Comparison of ENCODE assay signal across 15 cellular contexts in the genomic region with DNA sequence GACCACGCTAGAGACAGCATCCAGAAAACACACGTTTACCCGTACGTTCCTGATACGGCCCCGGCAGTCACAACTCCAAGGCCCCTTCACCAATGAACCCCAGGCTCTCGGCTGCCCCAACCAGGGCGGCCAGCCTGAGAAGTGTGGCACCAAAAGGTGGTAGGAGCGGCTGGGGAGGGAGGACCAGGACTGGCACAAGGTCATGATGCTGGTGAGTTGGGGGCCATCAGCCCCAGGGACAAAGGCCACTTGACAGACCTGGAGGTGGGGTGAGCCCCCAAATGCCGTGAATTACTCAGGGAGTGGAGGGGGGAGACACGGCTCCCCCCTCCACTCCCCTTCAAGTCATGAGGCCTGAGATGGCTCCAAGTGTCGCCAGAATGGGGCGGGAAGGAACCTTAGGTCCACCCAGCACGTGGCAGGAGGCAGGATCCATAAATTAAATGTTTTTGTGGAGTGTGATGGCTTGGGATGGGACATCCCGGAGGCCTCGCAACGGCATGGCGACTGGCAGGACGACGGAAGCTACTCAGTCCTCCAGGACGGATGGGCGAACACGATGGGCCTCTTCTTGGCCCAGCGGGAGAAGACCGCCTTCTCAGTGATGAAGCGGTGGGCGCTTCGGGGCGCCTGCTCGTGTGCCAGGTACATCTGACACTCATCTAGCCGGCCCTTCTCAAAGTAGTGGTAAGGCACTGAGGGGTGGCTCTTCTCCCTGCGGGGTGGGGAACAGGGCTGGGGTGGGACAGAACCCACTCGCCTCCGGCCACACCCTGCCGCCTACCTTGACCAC. TPM values are rescaled to one million over a fixed set of nuclear protein-coding genes. Genes with fewer than 3 reads are reported as not detected.
DNase-seq lines count a peak whose midpoint lies in the region; ATAC-seq and TF ChIP-seq lines count a peak whose summit lies in the region.
"Had no signal": no experiment of that assay in that cellular context is flagged by ENCODE, and none has a peak within 500 bp of the region (broad histone marks: within the 10 kb centered on the region; RNA-seq: fewer than 3 reads in every experiment).

No MANE protein-coding gene starts in this region.

- peak overlapping the region; percentile 52 for H3K27ac Mint-ChIP-seq in stimulated activated naive CD8-positive, alpha-beta T cell treated with anti-CD3 and anti-CD28 coated beads, Interleukin-15, Interleukin-2, amounts not matched to agents 100 ng/mL and 50 ng/mL, for 24 hours
- H3K27ac Mint-ChIP-seq in activated naive CD8-positive, alpha-beta T cell treated with anti-CD3 and anti-CD28 coated beads for 36 hours, result peak overlapping the region; percentile 69
- peak overlapping the region; percentile 88 to 100 (median 100) for H3K27ac Mint-ChIP-seq in naive thymus-derived CD8-positive, alpha-beta T cell

- no peak overlapping the region for H3K4me3 ChIP-seq in vagina
- H3K4me3 ChIP-seq: gastrocnemius medialis, SJCRH30 had no signal

- no peak for TF ChIP-seq POLR2A in vagina (IDR thresholded peaks at IDR 0.05)

- intact Hi-C loops in vagina (cut with DNase I), result no loop called here
- intact Hi-C loops in sciatic nerve (cut with DNase I), result no loop called here

- H3K4me1 ChIP-seq in vagina, result peaks cover 45% of the 10 kb centered on the region

- no peak overlapping the region for H3K4me3 Mint-ChIP-seq in stimulated activated naive CD8-positive, alpha-beta T cell treated with anti-CD3 and anti-CD28 coated beads, Interleukin-15, Interleukin-2, amounts not matched to agents 100 ng/mL and 50 ng/mL, for 24 hours
- H3K4me3 Mint-ChIP-seq in activated naive CD8-positive, alpha-beta T cell treated with anti-CD3 and anti-CD28 coated beads for 36 hours, result no peak overlapping the region
- peak overlapping the region in 1 of 10 donors; percentile 16 for H3K4me3 Mint-ChIP-seq in naive thymus-derived CD8-positive, alpha-beta T cell

- peaks cover 27% of the 10 kb centered on the region for H3K36me3 Mint-ChIP-seq in stimulated activated naive CD8-positive, alpha-beta T cell treated with anti-CD3 and anti-CD28 coated beads, Interleukin-15, Interleukin-2, amounts not matched to agents 100 ng/mL and 50 ng/mL, for 24 hours (ENCODE audit: low read depth)
- H3K36me3 Mint-ChIP-seq in activated naive CD8-positive, alpha-beta T cell treated with anti-CD3 and anti-CD28 coated beads for 36 hours, result peaks cover 33% of the 10 kb centered on the region
- peaks cover 5 to 35% (median 7%) of the 10 kb centered on the region in 3 donors for H3K36me3 Mint-ChIP-seq in naive thymus-derived CD8-positive, alpha-beta T cell

- peak overlapping the region; percentile 85 for H3K27ac ChIP-seq in vagina
- H3K27ac ChIP-seq: SJCRH30 had no signal

- no peaks in the 10 kb centered on the region for H3K27me3 ChIP-seq in vagina
- H3K27me3 ChIP-seq: gastrocnemius medialis, SJCRH30 had no signal

- peaks cover 0 to 19% of the 10 kb centered on the region in 2 donors for H3K36me3 ChIP-seq in vagina

- no peaks in the 10 kb centered on the region for H3K9me3 Mint-ChIP-seq in stimulated activated naive CD8-positive, alpha-beta T cell treated with anti-CD3 and anti-CD28 coated beads, Interleukin-15, Interleukin-2, amounts not matched to agents 100 ng/mL and 50 ng/mL, for 24 hours
- no peaks in the 10 kb centered on the region for H3K9me3 Mint-ChIP-seq in activated naive CD8-positive, alpha-beta T cell treated with anti-CD3 and anti-CD28 coated beads for 36 hours
- H3K9me3 Mint-ChIP-seq in naive thymus-derived CD8-positive, alpha-beta T cell, result no peaks in the 10 kb centered on the region

- DNase-seq in stimulated activated naive CD8-positive, alpha-beta T cell treated with anti-CD3 and anti-CD28 coated beads, Interleukin-15, Interleukin-2, amounts not matched to agents 100 U/mL and 50 U/mL, for 24 hours, result no peak
- DNase-seq in activated naive CD8-positive, alpha-beta T cell treated with anti-CD3 and anti-CD28 coated beads for 36 hours, result no peak
- peak in 1 of 10 donors; percentile 61 for DNase-seq in naive thymus-derived CD8-positive, alpha-beta T cell
- no peak for DNase-seq in vagina (ENCODE audit: extremely low spot score in 2 of 2)
- DNase-seq in sciatic nerve (ENCODE audit: low spot score), result no peak
- DNase-seq in NCI-H526 (lab: John Stamatoyannopoulos, UW), result no peak
- DNase-seq: gastrocnemius medialis; left cardiac atrium; MM.1S; NCI-H187; NCI-H226; SJCRH30; stimulated activated CD8-positive, alpha-beta memory T cell treated with anti-CD3 and anti-CD28 coated beads, Interleukin-4, amount 100 ng/mL, for 48 hours had no signal

- ATAC-seq in stimulated activated naive CD8-positive, alpha-beta T cell treated with anti-CD3 and anti-CD28 coated beads, Interleukin-15, Interleukin-2, amounts not matched to agents 100 U/mL and 50 U/mL, for 24 hours, result no peak
- ATAC-seq in naive thymus-derived CD8-positive, alpha-beta T cell, result no peak
- ATAC-seq in sciatic nerve (no peak), HG03159 (IDR thresholded peaks at IDR 0.05; ENCODE audit: unreplicated experiment) (no peak)
- ATAC-seq: gastrocnemius medialis, left cardiac atrium had no signal

- H3K27me3 Mint-ChIP-seq in stimulated activated naive CD8-positive, alpha-beta T cell treated with anti-CD3 and anti-CD28 coated beads, Interleukin-15, Interleukin-2, amounts not matched to agents 100 ng/mL and 50 ng/mL, for 24 hours, result no peaks in the 10 kb centered on the region
- H3K27me3 Mint-ChIP-seq in activated naive CD8-positive, alpha-beta T cell treated with anti-CD3 and anti-CD28 coated beads for 36 hours, result no peaks in the 10 kb centered on the region
- H3K27me3 Mint-ChIP-seq in naive thymus-derived CD8-positive, alpha-beta T cell, result no peaks in the 10 kb centered on the region

- no peak for TF ChIP-seq CTCF in vagina (IDR thresholded peaks at IDR 0.05)

- POLR2A ChIA-PET in naive thymus-derived CD8-positive, alpha-beta T cell (lab: Charles Lee), result interaction anchor here (0.7 to 17.2 kb wide), 3 partner anchors 10 to 26 kb away, joined by 3 to 328 read pairs (median 15); partner anchors contain the start of gene ST6GALNAC4

- no peaks in the 10 kb centered on the region for H3K9me3 ChIP-seq in vagina
- H3K9me3 ChIP-seq: gastrocnemius medialis, SJCRH30 had no signal

- peaks cover 69% of the 10 kb centered on the region for H3K4me1 Mint-ChIP-seq in stimulated activated naive CD8-positive, alpha-beta T cell treated with anti-CD3 and anti-CD28 coated beads, Interleukin-15, Interleukin-2, amounts not matched to agents 100 ng/mL and 50 ng/mL, for 24 hours (ENCODE audit: low read depth)
- H3K4me1 Mint-ChIP-seq in activated naive CD8-positive, alpha-beta T cell treated with anti-CD3 and anti-CD28 coated beads for 36 hours, result peaks cover 67% of the 10 kb centered on the region
- H3K4me1 Mint-ChIP-seq in naive thymus-derived CD8-positive, alpha-beta T cell, result peaks cover 30 to 66% (median 55%) of the 10 kb centered on the region in 4 donors

RNA-seq across cellular contexts. Expression of gene ST6GALNAC6, which starts 8.7 kb away (rescaled TPM):
- 10 to 100 TPM; 44.5 to 45.1 TPM for total RNA-seq in activated naive CD8-positive, alpha-beta T cell treated with anti-CD3 and anti-CD28 coated beads for 36 hours
- 100 to 1,000 TPM; 102 to 110 TPM for total RNA-seq in naive thymus-derived CD8-positive, alpha-beta T cell
- polyA plus RNA-seq in naive thymus-derived CD8-positive, alpha-beta T cell, result 10 to 100 TPM; 29.8 to 42.8 (median 30.3) TPM
- 108 TPM for total RNA-seq in vagina
- total RNA-seq in sciatic nerve, result 108 TPM

RNA-seq across cellular contexts. Expression of gene ST6GALNAC4, which starts 8.8 kb away (rescaled TPM):
- 10 to 100 TPM; 45.3 to 51.2 TPM for total RNA-seq in activated naive CD8-positive, alpha-beta T cell treated with anti-CD3 and anti-CD28 coated beads for 36 hours
- total RNA-seq in naive thymus-derived CD8-positive, alpha-beta T cell, result 10 to 100 TPM; 47.0 to 47.5 TPM
- 10 to 100 TPM; 19.8 to 34.4 (median 22.1) TPM for polyA plus RNA-seq in naive thymus-derived CD8-positive, alpha-beta T cell
- 33.1 TPM for total RNA-seq in vagina
- 19.6 TPM for total RNA-seq in sciatic nerve

RNA-seq across cellular contexts. Expression of gene PIP5KL1, which starts 22.5 kb away (rescaled TPM):
- total RNA-seq in activated naive CD8-positive, alpha-beta T cell treated with anti-CD3 and anti-CD28 coated beads for 36 hours, result 1 to 10 TPM; 2.3 to 3.2 TPM
- 1 to 10 TPM; 1.8 to 2.0 TPM for total RNA-seq in naive thymus-derived CD8-positive, alpha-beta T cell
- polyA plus RNA-seq in naive thymus-derived CD8-positive, alpha-beta T cell, result under 1 TPM in 2 of 3 donors, not detected in 1; 0.28 to 0.46 TPM
- total RNA-seq in vagina, result 10.3 TPM
- total RNA-seq in sciatic nerve, result 2.0 TPM

RNA-seq across cellular contexts. Expression of gene DPM2, which starts 29.6 kb away (rescaled TPM):
- total RNA-seq in activated naive CD8-positive, alpha-beta T cell treated with anti-CD3 and anti-CD28 coated beads for 36 hours, result 10 to 100 TPM; 55.4 to 57.6 TPM
- total RNA-seq in naive thymus-derived CD8-positive, alpha-beta T cell, result 10 to 100 TPM; 71.1 to 74.6 TPM
- 10 to 100 TPM; 28.5 to 34.7 (median 34.2) TPM for polyA plus RNA-seq in naive thymus-derived CD8-positive, alpha-beta T cell
- total RNA-seq in vagina (17.7 TPM), sciatic nerve (24.6 TPM)

RNA-seq across cellular contexts. Expression of gene AK1, which starts 30.6 kb away (rescaled TPM):
- total RNA-seq in activated naive CD8-positive, alpha-beta T cell treated with anti-CD3 and anti-CD28 coated beads for 36 hours, result 10 to 100 TPM in 1 of 2 experiments, 1 to 10 TPM in 1; 9.9 to 11.7 TPM
- total RNA-seq in naive thymus-derived CD8-positive, alpha-beta T cell, result 10 to 100 TPM; 52.2 to 57.1 TPM
- under 1 TPM in 2 of 3 donors, not detected in 1; 0.07 to 0.22 TPM for polyA plus RNA-seq in naive thymus-derived CD8-positive, alpha-beta T cell
- total RNA-seq in vagina, result 33.4 TPM
- 61.0 TPM for total RNA-seq in sciatic nerve
